ENCODE assay signal across 27 cellular contexts in genomic region chr3:170992854-170993253, GRCh38. TPM values are rescaled to one million over a fixed set of nuclear protein-coding genes. Genes with fewer than 3 reads are reported as not detected.
DNase-seq lines count a peak whose midpoint lies in the region; ATAC-seq, FAIRE-seq and TF ChIP-seq lines count a peak whose summit lies in the region.
"Had no signal": no experiment of that assay in that cellular context is flagged by ENCODE, and none has a peak within 500 bp of the region (broad histone marks: within the 10 kb centered on the region; RNA-seq: fewer than 3 reads in every experiment).

No MANE protein-coding gene starts in this region.

- H3K4me1 ChIP-seq in GM12878 (ENCODE audit: control insufficient read depth, insufficient read depth, low read length) (no peaks in the 10 kb centered on the region), foreskin keratinocyte (peaks cover 16% of the 10 kb centered on the region), neural progenitor cell (no peaks in the 10 kb centered on the region)
- H3K4me1 ChIP-seq: colonic mucosa had no signal

- peak; percentile 45 for DNase-seq in ELR (ENCODE audit: low read depth)
- peak; percentile 85 for DNase-seq in HT1080 (ENCODE audit: low read depth)
- no peak for DNase-seq in GM12878 (ENCODE audit: low read depth, low spot score)
- DNase-seq in foreskin keratinocyte: peak; percentile 81 to 94
- no peak for DNase-seq in DMS 273 (lab: John Stamatoyannopoulos, UW; ENCODE audit: unreplicated experiment)
- no peak for DNase-seq in nucleus accumbens (lab: John Stamatoyannopoulos, UW)
- DNase-seq in neural progenitor cell (ENCODE audit: low spot score): no peak
- DNase-seq: activated CD4-positive, alpha-beta T cell treated with anti-CD3 and anti-CD28 coated beads, Interleukin-2, amount 50 U/mL, for 48 hours; activated naive CD4-positive, alpha-beta T cell treated with anti-CD3 and anti-CD28 coated beads, Interleukin-2, amount 50 U/mL, for 16 hours; activated T-cell treated with anti-CD3 and anti-CD28 coated beads, Interleukin-2, amount 50 U/mL, for 4 hours; colonic mucosa; endodermal cell; GDM1; GOT3; immature natural killer cell; NCI-H1417 treated with DMSO at 0.1 percent for 48 hours; stimulated activated CD4-positive, alpha-beta T cell treated with anti-CD3 and anti-CD28 coated beads, Interleukin-4, amount 100 ng/mL, for 1 hour had no signal

- H3K79me2 ChIP-seq in GM12878 (ENCODE audit: control insufficient read depth, insufficient read depth, low read length) (no peaks in the 10 kb centered on the region), neural progenitor cell (ENCODE audit: low read depth) (no peaks in the 10 kb centered on the region)

- peaks cover 6% of the 10 kb centered on the region for H3K27me3 Mint-ChIP-seq in neural progenitor cell (ENCODE audit: insufficient read depth, low read depth)

- H3K9me3 ChIP-seq in GM12878 (replicated peaks; ENCODE audit: control insufficient read depth, insufficient read depth, low read length) (no peaks in the 10 kb centered on the region; the same call in 2 of the 3 replicates), neural progenitor cell (ENCODE audit: low read depth) (no peaks in the 10 kb centered on the region)
- H3K9me3 ChIP-seq: ascending aorta, colonic mucosa, SJSA1, tibial nerve had no signal

- no peak overlapping the region for H3K27ac Mint-ChIP-seq in neural progenitor cell
- H3K27ac Mint-ChIP-seq: CD14-positive monocyte; endodermal cell; immature natural killer cell; stimulated activated naive CD8-positive, alpha-beta T cell treated with anti-CD3 and anti-CD28 coated beads, Interleukin-15, Interleukin-2, amounts not matched to agents 100 ng/mL and 50 ng/mL, for 24 hours; WTC11 had no signal

- intact Hi-C loops in GM12878 (cut with micrococcal nuclease; ENCODE audit: unreplicated experiment): no loop called here

- no peaks in the 10 kb centered on the region for H3K9me3 Mint-ChIP-seq in neural progenitor cell
- H3K9me3 Mint-ChIP-seq: activated T-cell treated with anti-CD3 and anti-CD28 coated beads, Interleukin-2, amount 50 U/mL, for 4 hours; endodermal cell; stimulated activated naive CD8-positive, alpha-beta T cell treated with anti-CD3 and anti-CD28 coated beads, Interleukin-15, Interleukin-2, amounts not matched to agents 100 ng/mL and 50 ng/mL, for 24 hours had no signal

- SMC1A ChIA-PET in GM12878 (lab: Charles Lee; ENCODE audit: uncharacterized antibody, unreplicated experiment): no interaction called here

- H3F3A ChIP-seq in neural progenitor cell (ENCODE audit: low read depth): no peaks in the 10 kb centered on the region

- H3K36me3 ChIP-seq in GM12878 (ENCODE audit: control insufficient read depth in 2 of 2, insufficient read depth in 2 of 2, low read length in 1 of 2) (no peaks in the 10 kb centered on the region), neural progenitor cell (no peaks in the 10 kb centered on the region)
- H3K36me3 ChIP-seq: ascending aorta, colonic mucosa, SJSA1, tibial nerve had no signal

- H3K27ac ChIP-seq in GM12878 (ENCODE audit: control insufficient read depth, insufficient read depth) (no peak overlapping the region), foreskin keratinocyte (peak overlapping the region; percentile 26), neural progenitor cell (no peak overlapping the region)
- H3K27ac ChIP-seq: ascending aorta, colonic mucosa, PC-9, SJSA1, tibial nerve had no signal

- peak; percentile 18 for FAIRE-seq in GM12878 (lab: Jason Lieb, UNC)

- ATAC-seq in GM12878 (peak; percentile 81), foreskin keratinocyte (peak; percentile 98), HG03354 (IDR thresholded peaks at IDR 0.05; ENCODE audit: poor library complexity, severe bottlenecking, unreplicated experiment) (no peak)
- ATAC-seq: activated T-cell treated with anti-CD3 and anti-CD28 coated beads, Interleukin-2, amount 50 U/mL, for 4 hours; WTC11 had no signal

- 4% methylated on average over 2 of the region's 2 CpGs for WGBS in GM12878 (ENCODE audit: insufficient coverage, insufficient replicate concordance, low lambda C conversion rate, missing lambda C conversion rate)

- TF ChIP-seq RAD21 in GM12878 (IDR thresholded peaks at IDR 0.05; ENCODE audit: insufficient read depth, low read depth, low read length): no peak

- RAD21 ChIA-PET in GM12878 (lab: Charles Lee; ENCODE audit: unreplicated experiment): interaction anchor here (0.7 kb wide), 1 partner anchor 8 kb away, joined by 3 read pairs; no protein-coding TSS in a partner anchor

- H2AFZ ChIP-seq in GM12878 (ENCODE audit: control insufficient read depth, low read depth, low read length): no peak overlapping the region
- no peak overlapping the region for H2AFZ ChIP-seq in neural progenitor cell (replicated peaks)
- H2AFZ ChIP-seq: PC-9 had no signal

- no TSS peak for BruUV-seq in GM12878 (replicated peaks; lab: Mats Ljungman, UMichigan)

- CTCF ChIA-PET in GM12878 (lab: Yijun Ruan, JAX): no interaction called here

- TF ChIP-seq EP300 in GM12878 (IDR thresholded peaks at IDR 0.05; ENCODE audit: borderline replicate concordance in 1 of 2, control insufficient read depth in 1 of 2, low read depth in 2 of 2, low read length in 2 of 2): no peak

- H3K36me3 Mint-ChIP-seq in neural progenitor cell: no peaks in the 10 kb centered on the region
- H3K36me3 Mint-ChIP-seq: CD14-positive monocyte, immature natural killer cell, WTC11 had no signal

- in situ Hi-C loops in GM12878 (cut with MboI): no loop called here

- no peaks in the 10 kb centered on the region for H3K4me1 Mint-ChIP-seq in neural progenitor cell
- H3K4me1 Mint-ChIP-seq: CD14-positive monocyte, immature natural killer cell, WTC11 had no signal

- TF ChIP-seq POLR2A in GM12878 (IDR thresholded peaks at IDR 0.05; ENCODE audit: low read depth, low read length): no peak

- TF ChIP-seq CTCF in GM12878 (IDR thresholded peaks at IDR 0.05 in 2 of 3, conservative IDR thresholded peaks at IDR 0.05 in 1 of 3; ENCODE audit: control insufficient read depth in 2 of 3, extremely low read depth in 1 of 3, insufficient read depth in 1 of 3, low read depth in 3 of 3, low read length in 3 of 3): no peak
- no peak for TF ChIP-seq CTCF in foreskin keratinocyte (conservative IDR thresholded peaks at IDR 0.05)
- no peak for TF ChIP-seq CTCF in neural progenitor cell (IDR thresholded peaks at IDR 0.05)

- no peak overlapping the region for H3K9ac ChIP-seq in GM12878 (ENCODE audit: control insufficient read depth, insufficient read depth, low read length)
- H3K9ac ChIP-seq in neural progenitor cell: no peak overlapping the region

- H3K27me3 ChIP-seq in GM12878 (replicated peaks in 1 of 2; ENCODE audit: control insufficient read depth in 2 of 2, insufficient read depth in 2 of 2, low read length in 1 of 2) (peaks cover 0 to 6% of the 10 kb centered on the region in 2 experiments; a peak in 2 of 4 replicates), foreskin keratinocyte (no peaks in the 10 kb centered on the region), neural progenitor cell (no peaks in the 10 kb centered on the region)
- H3K27me3 ChIP-seq: ascending aorta, colonic mucosa, SJSA1, tibial nerve had no signal

- H3K4me3 ChIP-seq in GM12878: no peak overlapping the region
- H3K4me3 ChIP-seq in neural progenitor cell: no peak overlapping the region
- H3K4me3 ChIP-seq: ascending aorta, colonic mucosa, PC-9, SJSA1, tibial nerve had no signal

- H4K20me1 ChIP-seq in GM12878 (ENCODE audit: control insufficient read depth, insufficient read depth): no peaks in the 10 kb centered on the region
- no peaks in the 10 kb centered on the region for H4K20me1 ChIP-seq in neural progenitor cell (ENCODE audit: low read depth)

- POLR2A ChIA-PET in GM12878 (lab: Charles Lee): no interaction called here

- no peak overlapping the region for H3K4me3 Mint-ChIP-seq in neural progenitor cell
- H3K4me3 Mint-ChIP-seq: activated T-cell treated with anti-CD3 and anti-CD28 coated beads, Interleukin-2, amount 50 U/mL, for 4 hours; CD14-positive monocyte; endodermal cell; immature natural killer cell; stimulated activated naive CD8-positive, alpha-beta T cell treated with anti-CD3 and anti-CD28 coated beads, Interleukin-15, Interleukin-2, amounts not matched to agents 100 ng/mL and 50 ng/mL, for 24 hours; WTC11 had no signal

- H3K4me2 ChIP-seq in GM12878 (ENCODE audit: control insufficient read depth, insufficient read depth): no peak overlapping the region
- no peak overlapping the region for H3K4me2 ChIP-seq in neural progenitor cell
- H3K4me2 ChIP-seq: PC-9 had no signal

TF ChIP-seq in GM12878, 131 proteins besides CTCF, POLR2A, EP300 and RAD21:
- peak; percentile 14 to 48; a peak in 2 of 4 replicates for TF ChIP-seq IKZF2 (IDR thresholded peaks at IDR 0.05)
- TF ChIP-seq ATF7 (IDR thresholded peaks at IDR 0.05; ENCODE audit: low read depth): 0 out of 2 replicates have a peak, but pooled peaks have one; percentile 40
- TF ChIP-seq MXI1 (IDR thresholded peaks at IDR 0.05; ENCODE audit: low read depth, low read length): no peak
TF ChIP-seq in GM12878: peak in this region for 2.

RNA-seq across cellular contexts. Expression of gene SLC2A2, which starts 33.7 kb away (rescaled TPM):
- not detected in 2 replicates for total RNA-seq in HT1080 (2014; rRNA removed; shearing (Covaris generic))
- not detected in 2 replicates for polyA plus RNA-seq in HT1080 (2015; cell fraction: cytosol; rRNA removed)
- 0.03 TPM in 1 of 2 replicates, not detected in the other for polyA plus RNA-seq in HT1080 (2015; cell fraction: nucleus; rRNA removed)
- not detected in 2 replicates for total RNA-seq in GM12878 (2013; cell fraction: nucleolus; rRNA removed)
- total RNA-seq in GM12878 (2014; rRNA removed) (not detected in 2 replicates), GM12878 (2014; rRNA removed; fragmentation: Illumina TruSeq; extraction: Trizol) (0.04 TPM in 1 of 2 replicates, not detected in the other), GM12878 (2021) (0.10 and 0.19 TPM in 2 replicates), foreskin keratinocyte (not detected in 2 replicates), neural progenitor cell (ENCODE audit: low replicate concordance) (not detected in 2 replicates)
- not detected for polyA plus RNA-seq in GM12878 (2011; ENCODE audit: low read depth)
- polyA plus RNA-seq in GM12878 (2011; rRNA removed) (not detected in 2 replicates), GM12878 (2014; fragmentation: Illumina TruSeq; extraction: Trizol) (0.04 and 0.11 TPM in 2 replicates), GM12878 (2014; fragmentation: Nextera tagmentation; extraction: Ambion mirVana) (not detected), GM12878 (2014; rRNA removed) (not detected in 2 replicates), GM12878 (2016; fragmentation: Nextera tagmentation; extraction: Ambion mirVana) (not detected), foreskin keratinocyte (not detected in 2 replicates)
- not detected in 2 replicates for polyA plus RNA-seq in GM12878 (2011; cell fraction: cytosol; rRNA removed)
- not detected in 2 replicates for polyA plus RNA-seq in GM12878 (2011; cell fraction: nucleus; rRNA removed)
- polyA plus RNA-seq in GM12878 (2012): not detected in 2 replicates
- not detected in 2 replicates for polyA minus RNA-seq in GM12878 (2011; rRNA and poly(A)+ RNA removed)
- not detected in 2 replicates for polyA minus RNA-seq in GM12878 (2011; cell fraction: cytosol; rRNA and poly(A)+ RNA removed)
- not detected in 2 replicates for polyA minus RNA-seq in GM12878 (2011; cell fraction: nucleus; rRNA and poly(A)+ RNA removed)
- total RNA-seq: ascending aorta; PC-9; SJSA1; T-helper 2 cell treated with Interferon-gamma antibody and Interleukin-4, amounts not matched to agents 100 ng/mL and 5 ng/mL, for 36 hours; tibial nerve; WTC11 had no signal
- polyA plus RNA-seq: AG04450, CD14-positive monocyte, immature natural killer cell had no signal

Comparison
In these comparisons a context has a peak if more than half of its experiments do, and no peak if none do; other contexts are left out.
1. DNase-seq: peak in ELR (single experiment), HT1080 (single experiment) and foreskin keratinocyte (2 of 2); none in GM12878 (single experiment), DMS 273 (single experiment), nucleus accumbens (0 of 56) and neural progenitor cell (single experiment).